ENCODE assay signal across 1 cellular context in the genomic region with DNA sequence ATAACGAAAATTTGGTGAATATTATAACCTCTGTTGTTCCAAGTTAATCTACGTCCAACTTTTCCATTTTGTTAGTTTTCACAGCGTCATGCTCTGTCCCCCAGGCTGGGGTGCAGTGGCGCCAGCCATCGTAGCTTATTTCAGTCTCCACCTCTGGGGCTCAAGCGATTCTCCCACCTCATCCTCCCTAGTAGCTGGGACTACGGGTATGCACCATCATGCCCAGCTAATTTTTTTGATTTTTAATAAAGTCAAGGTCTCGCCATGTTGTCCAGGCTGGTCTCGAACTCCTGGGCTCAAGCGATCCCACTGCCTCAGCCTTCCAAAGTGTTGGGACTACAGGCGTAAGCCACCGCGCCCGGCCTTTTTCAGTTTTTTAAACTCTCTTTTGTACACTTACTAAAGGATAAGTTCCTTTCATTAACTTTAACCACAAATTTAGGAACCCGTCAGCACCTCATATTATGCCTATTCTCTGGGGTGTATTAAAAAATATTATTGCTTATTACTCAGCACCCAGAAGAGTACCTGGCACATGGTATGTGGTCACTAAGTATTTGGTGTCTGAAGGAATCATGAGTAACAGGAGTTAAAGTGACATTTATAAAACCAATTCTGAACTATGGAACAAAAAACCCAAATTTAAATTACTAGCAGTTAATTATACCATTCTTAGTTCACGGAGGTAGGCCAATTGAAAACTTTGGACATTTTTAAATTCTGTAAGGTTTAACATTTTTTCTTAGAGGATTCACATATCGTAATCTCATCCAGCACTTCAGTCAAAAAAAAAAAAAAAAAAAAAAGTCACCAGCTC.
TF ChIP-seq lines count a peak whose summit lies in the region.

No MANE protein-coding gene starts in this region.

TF ChIP-seq in WTC11, 78 proteins besides CTCF, POLR2A, EP300 and RAD21 (continued from another document):
- TF ChIP-seq, protein P1, sequence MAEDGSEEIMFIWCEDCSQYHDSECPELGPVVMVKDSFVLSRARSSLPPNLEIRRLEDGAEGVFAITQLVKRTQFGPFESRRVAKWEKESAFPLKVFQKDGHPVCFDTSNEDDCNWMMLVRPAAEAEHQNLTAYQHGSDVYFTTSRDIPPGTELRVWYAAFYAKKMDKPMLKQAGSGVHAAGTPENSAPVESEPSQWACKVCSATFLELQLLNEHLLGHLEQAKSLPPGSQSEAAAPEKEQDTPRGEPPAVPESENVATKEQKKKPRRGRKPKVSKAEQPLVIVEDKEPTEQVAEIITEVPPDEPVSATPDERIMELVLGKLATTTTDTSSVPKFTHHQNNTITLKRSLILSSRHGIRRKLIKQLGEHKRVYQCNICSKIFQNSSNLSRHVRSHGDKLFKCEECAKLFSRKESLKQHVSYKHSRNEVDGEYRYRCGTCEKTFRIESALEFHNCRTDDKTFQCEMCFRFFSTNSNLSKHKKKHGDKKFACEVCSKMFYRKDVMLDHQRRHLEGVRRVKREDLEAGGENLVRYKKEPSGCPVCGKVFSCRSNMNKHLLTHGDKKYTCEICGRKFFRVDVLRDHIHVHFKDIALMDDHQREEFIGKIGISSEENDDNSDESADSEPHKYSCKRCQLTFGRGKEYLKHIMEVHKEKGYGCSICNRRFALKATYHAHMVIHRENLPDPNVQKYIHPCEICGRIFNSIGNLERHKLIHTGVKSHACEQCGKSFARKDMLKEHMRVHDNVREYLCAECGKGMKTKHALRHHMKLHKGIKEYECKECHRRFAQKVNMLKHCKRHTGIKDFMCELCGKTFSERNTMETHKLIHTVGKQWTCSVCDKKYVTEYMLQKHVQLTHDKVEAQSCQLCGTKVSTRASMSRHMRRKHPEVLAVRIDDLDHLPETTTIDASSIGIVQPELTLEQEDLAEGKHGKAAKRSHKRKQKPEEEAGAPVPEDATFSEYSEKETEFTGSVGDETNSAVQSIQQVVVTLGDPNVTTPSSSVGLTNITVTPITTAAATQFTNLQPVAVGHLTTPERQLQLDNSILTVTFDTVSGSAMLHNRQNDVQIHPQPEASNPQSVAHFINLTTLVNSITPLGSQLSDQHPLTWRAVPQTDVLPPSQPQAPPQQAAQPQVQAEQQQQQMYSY (CRISPR knock-in tag; IDR thresholded peaks at IDR 0.05) = no peak
- TF ChIP-seq TCF7 (CRISPR knock-in tag; IDR thresholded peaks at IDR 0.05; ENCODE audit: low read depth) (no peak), ATF2 (CRISPR knock-in tag; IDR thresholded peaks at IDR 0.05; ENCODE audit: borderline replicate concordance, low read depth) (no peak), ZNF425 (CRISPR knock-in tag; conservative IDR thresholded peaks at IDR 0.05) (no peak), ZNF263 (CRISPR knock-in tag; IDR thresholded peaks at IDR 0.05; ENCODE audit: low read depth) (no peak), FOXK1 (CRISPR knock-in tag; IDR thresholded peaks at IDR 0.05) (no peak), KAT7 (CRISPR knock-in tag; IDR thresholded peaks at IDR 0.05; ENCODE audit: borderline replicate concordance) (no peak), PRRX2 (CRISPR knock-in tag; IDR thresholded peaks at IDR 0.05) (no peak), SP1 (CRISPR knock-in tag; conservative IDR thresholded peaks at IDR 0.05) (no peak)
- TF ChIP-seq, protein P2, sequence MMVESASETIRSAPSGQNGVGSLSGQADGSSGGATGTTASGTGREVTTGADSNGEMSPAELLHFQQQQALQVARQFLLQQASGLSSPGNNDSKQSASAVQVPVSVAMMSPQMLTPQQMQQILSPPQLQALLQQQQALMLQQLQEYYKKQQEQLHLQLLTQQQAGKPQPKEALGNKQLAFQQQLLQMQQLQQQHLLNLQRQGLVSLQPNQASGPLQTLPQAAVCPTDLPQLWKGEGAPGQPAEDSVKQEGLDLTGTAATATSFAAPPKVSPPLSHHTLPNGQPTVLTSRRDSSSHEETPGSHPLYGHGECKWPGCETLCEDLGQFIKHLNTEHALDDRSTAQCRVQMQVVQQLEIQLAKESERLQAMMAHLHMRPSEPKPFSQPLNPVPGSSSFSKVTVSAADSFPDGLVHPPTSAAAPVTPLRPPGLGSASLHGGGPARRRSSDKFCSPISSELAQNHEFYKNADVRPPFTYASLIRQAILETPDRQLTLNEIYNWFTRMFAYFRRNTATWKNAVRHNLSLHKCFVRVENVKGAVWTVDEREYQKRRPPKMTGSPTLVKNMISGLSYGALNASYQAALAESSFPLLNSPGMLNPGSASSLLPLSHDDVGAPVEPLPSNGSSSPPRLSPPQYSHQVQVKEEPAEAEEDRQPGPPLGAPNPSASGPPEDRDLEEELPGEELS (CRISPR knock-in tag; IDR thresholded peaks at IDR 0.05) = no peak
- TF ChIP-seq, protein P3, sequence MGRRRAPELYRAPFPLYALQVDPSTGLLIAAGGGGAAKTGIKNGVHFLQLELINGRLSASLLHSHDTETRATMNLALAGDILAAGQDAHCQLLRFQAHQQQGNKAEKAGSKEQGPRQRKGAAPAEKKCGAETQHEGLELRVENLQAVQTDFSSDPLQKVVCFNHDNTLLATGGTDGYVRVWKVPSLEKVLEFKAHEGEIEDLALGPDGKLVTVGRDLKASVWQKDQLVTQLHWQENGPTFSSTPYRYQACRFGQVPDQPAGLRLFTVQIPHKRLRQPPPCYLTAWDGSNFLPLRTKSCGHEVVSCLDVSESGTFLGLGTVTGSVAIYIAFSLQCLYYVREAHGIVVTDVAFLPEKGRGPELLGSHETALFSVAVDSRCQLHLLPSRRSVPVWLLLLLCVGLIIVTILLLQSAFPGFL (CRISPR knock-in tag; IDR thresholded peaks at IDR 0.05; ENCODE audit: borderline replicate concordance) = no peak
